ENCODE assay signal across 8 cellular contexts in genomic region chr1:58903450-58904298, GRCh38.
A peak's percentile ranks its signal among the peaks of the same experiment; 100 is the strongest.
DNase-seq lines count a peak whose midpoint lies in the region; ATAC-seq lines count a peak whose summit lies in the region.

No MANE protein-coding gene starts in this region.

- DNase-seq in NCI-H1436 (lab: John Stamatoyannopoulos, UW) = peak; percentile 74
- DNase-seq in NCI-H1436 treated with DMSO at 0.1 percent for 48 hours (lab: John Stamatoyannopoulos, UW) = no peak
- peak; percentile 72 for DNase-seq in NCI-H2107 (lab: John Stamatoyannopoulos, UW)
- peak; percentile 43 for DNase-seq in activated CD4-positive, CD25-positive, alpha-beta regulatory T cell treated with anti-CD3 and anti-CD28 coated beads, Interleukin-2, amount 50 U/mL, for 16 hours (ENCODE audit: low read depth, low spot score)
- peak in 58 of 61 donors; percentile 36 to 95 (median 78) for DNase-seq in caudate nucleus (lab: John Stamatoyannopoulos, UW)
- DNase-seq in iris pigment epithelial cell (ENCODE audit: low read depth) = peak; percentile 93
- DNase-seq in stimulated activated CD4-positive, alpha-beta T cell treated with anti-CD3 and anti-CD28 coated beads, Interleukin-12 subunit alpha, Interleukin-12 subunit beta, amount 100 ng/mL, for 24 hours (ENCODE audit: low read depth in 2 of 2) = peak; percentile 64 to 81

- H3K27ac ChIP-seq in caudate nucleus (ENCODE audit: low read depth, low read length) = peak overlapping the region; percentile 97

- peak; percentile 91 for ATAC-seq in HG02798 (IDR thresholded peaks at IDR 0.05; ENCODE audit: poor library complexity, unreplicated experiment)
